14 cellular contexts compared by ENCODE assay signal in genomic region chr20:53570446-53571276, GRCh38. TPM values are rescaled to one million over a fixed set of nuclear protein-coding genes. Genes with fewer than 3 reads are reported as not detected.
A peak's percentile ranks its signal among the peaks of the same experiment; 100 is the strongest.
DNase-seq lines count a peak whose midpoint lies in the region; ATAC-seq, FAIRE-seq and TF ChIP-seq lines count a peak whose summit lies in the region.
"Had no signal": no experiment of that assay in that cellular context is flagged by ENCODE, and none has a peak within 500 bp of the region (broad histone marks: within the 10 kb centered on the region; RNA-seq: fewer than 3 reads in every experiment).

No MANE protein-coding gene starts in this region.

- CTCF ChIA-PET in HepG2 (lab: Yijun Ruan, JAX; ENCODE audit: low intra/inter-chr PET ratio, low total read pairs) = no interaction called here

- DNase-seq in natural killer cell (no peak), HepG2 (ENCODE audit: low spot score) (no peak), vagina (ENCODE audit: extremely low spot score in 2 of 2) (peak; percentile 40 to 49), NOMO-1 treated with dmso at 0.1 percent for 144 hours (lab: John Stamatoyannopoulos, UW; ENCODE audit: unreplicated experiment) (no peak), KG1 (lab: John Stamatoyannopoulos, UW) (no peak), left colon (no peak)
- no peak for DNase-seq in natural killer cell treated with Interleukin-12 subunit alpha and Interleukin-12 subunit beta and Interleukin-15 and Interleukin-18, amount 100 ng/mL, for 72 hours (ENCODE audit: low spot score)
- DNase-seq: DMS53, foreskin keratinocyte, NCI-H1048 had no signal

- peak overlapping the region; percentile 51 to 71 for H3K27ac Mint-ChIP-seq in natural killer cell
- H3K27ac Mint-ChIP-seq in natural killer cell treated with Interleukin-12 subunit alpha and Interleukin-12 subunit beta and Interleukin-15 and Interleukin-18, amount 100 ng/mL, for 72 hours = no peak overlapping the region
- peak overlapping the region; percentile 61 for H3K27ac Mint-ChIP-seq in activated T-helper 17 cell treated with anti-CD3 and anti-CD28 coated beads, Interleukin-2, amount 50 U/mL, for 72 hours

- no peak for TF ChIP-seq EP300 in HepG2 (IDR thresholded peaks at IDR 0.05; ENCODE audit: low read depth in 2 of 2, low read length in 2 of 2)
- TF ChIP-seq EP300 in HepG2 (CRISPR knock-in tag; IDR thresholded peaks at IDR 0.05; ENCODE audit: borderline replicate concordance) = no peak

- H3K4me1 ChIP-seq in HepG2 (ENCODE audit: insufficient read depth, low read length) = no peaks in the 10 kb centered on the region
- peaks cover 11% of the 10 kb centered on the region for H3K4me1 ChIP-seq in vagina
- H3K4me1 ChIP-seq: foreskin keratinocyte, tibial nerve had no signal

- peaks cover 15% of the 10 kb centered on the region for H3K36me3 Mint-ChIP-seq in natural killer cell
- H3K36me3 Mint-ChIP-seq in natural killer cell treated with Interleukin-12 subunit alpha and Interleukin-12 subunit beta and Interleukin-15 and Interleukin-18, amount 100 ng/mL, for 72 hours = peaks cover 19% of the 10 kb centered on the region
- H3K36me3 Mint-ChIP-seq in activated T-helper 17 cell treated with anti-CD3 and anti-CD28 coated beads, Interleukin-2, amount 50 U/mL, for 72 hours (ENCODE audit: low read depth) = peaks cover 100% of the 10 kb centered on the region

- H4K20me1 ChIP-seq in HepG2 (ENCODE audit: insufficient read depth, low read length) = peaks cover 37% of the 10 kb centered on the region

- H3K4me2 ChIP-seq in HepG2 (ENCODE audit: low read depth, low read length) = no peak overlapping the region

- H3K36me3 ChIP-seq in HepG2 (replicated peaks in 1 of 2; ENCODE audit: control insufficient read depth in 1 of 2, insufficient read depth in 2 of 2, low read length in 2 of 2) (peaks cover 56 to 90% of the 10 kb centered on the region in 2 experiments), vagina (peaks cover 0 to 87% of the 10 kb centered on the region in 2 donors)
- H3K36me3 ChIP-seq: ovary had no signal

- POLR2A ChIA-PET in HepG2 (lab: Yijun Ruan, JAX) = interaction anchor here (1.5 kb wide), 1 partner anchor 345 kb away, joined by 5 read pairs; no protein-coding TSS in a partner anchor

- H3K27me3 ChIP-seq in HepG2 (ENCODE audit: control insufficient read depth in 1 of 2, insufficient read depth in 2 of 2, low read length in 2 of 2) (no peaks in the 10 kb centered on the region), vagina (no peaks in the 10 kb centered on the region)
- H3K27me3 ChIP-seq: foreskin keratinocyte, ovary, tibial nerve had no signal

- peaks cover 62% of the 10 kb centered on the region for H3K79me2 ChIP-seq in HepG2 (ENCODE audit: insufficient read depth, low read length)

- no TSS peak for BruUV-seq in HepG2 (replicated peaks; lab: Mats Ljungman, UMichigan)

- TF ChIP-seq RAD21 in HepG2 (CRISPR knock-in tag; IDR thresholded peaks at IDR 0.05) = no peak

- FAIRE-seq in HepG2 (lab: Jason Lieb, UNC) = no peak

- H3K4me1 Mint-ChIP-seq in natural killer cell = peaks cover 26 to 40% of the 10 kb centered on the region in 2 donors
- H3K4me1 Mint-ChIP-seq in natural killer cell treated with Interleukin-12 subunit alpha and Interleukin-12 subunit beta and Interleukin-15 and Interleukin-18, amount 100 ng/mL, for 72 hours (ENCODE audit: low read depth in 2 of 2) = peaks cover 28 to 39% of the 10 kb centered on the region in 2 donors
- H3K4me1 Mint-ChIP-seq in activated T-helper 17 cell treated with anti-CD3 and anti-CD28 coated beads, Interleukin-2, amount 50 U/mL, for 72 hours = peaks cover 23% of the 10 kb centered on the region

- 96% methylated on average over 12 of the region's 12 CpGs for WGBS in HepG2 (ENCODE audit: low lambda C conversion rate)

- in situ Hi-C loops in HepG2 (cut with HindIII; ENCODE audit: extremely low pct_ligation_motif_present, low pct_unique_long_range_greater_than_20kb) = loop anchor here (10.0 kb wide), 3 partner anchors 494 to 634 kb away; partner anchors contain the start of gene PFDN4

- no peaks in the 10 kb centered on the region for H3K27me3 Mint-ChIP-seq in natural killer cell (ENCODE audit: low read depth in 2 of 2)
- no peaks in the 10 kb centered on the region for H3K27me3 Mint-ChIP-seq in natural killer cell treated with Interleukin-12 subunit alpha and Interleukin-12 subunit beta and Interleukin-15 and Interleukin-18, amount 100 ng/mL, for 72 hours
- H3K27me3 Mint-ChIP-seq in activated T-helper 17 cell treated with anti-CD3 and anti-CD28 coated beads, Interleukin-2, amount 50 U/mL, for 72 hours = no peaks in the 10 kb centered on the region

- H3K9me3 ChIP-seq in HepG2 (ENCODE audit: low read length) = no peaks in the 10 kb centered on the region
- H3K9me3 ChIP-seq in vagina = no peaks in the 10 kb centered on the region
- H3K9me3 ChIP-seq: ovary, tibial nerve had no signal

- TF ChIP-seq CTCF in natural killer cell (IDR thresholded peaks at IDR 0.05) = no peak
- TF ChIP-seq CTCF in HepG2 (CRISPR knock-in tag; IDR thresholded peaks at IDR 0.05) = no peak
- TF ChIP-seq CTCF in vagina (IDR thresholded peaks at IDR 0.05) = no peak

- H3K9me3 Mint-ChIP-seq in natural killer cell = no peaks in the 10 kb centered on the region
- no peaks in the 10 kb centered on the region for H3K9me3 Mint-ChIP-seq in natural killer cell treated with Interleukin-12 subunit alpha and Interleukin-12 subunit beta and Interleukin-15 and Interleukin-18, amount 100 ng/mL, for 72 hours
- no peaks in the 10 kb centered on the region for H3K9me3 Mint-ChIP-seq in activated T-helper 17 cell treated with anti-CD3 and anti-CD28 coated beads, Interleukin-2, amount 50 U/mL, for 72 hours

- H3K27ac ChIP-seq in HepG2 (ENCODE audit: extremely low read length, insufficient read depth, low read length) (no peak overlapping the region), vagina (no peak overlapping the region)
- H3K27ac ChIP-seq: foreskin keratinocyte, ovary, SK-N-MC, tibial nerve had no signal

- TF ChIP-seq POLR2A in HepG2 (IDR thresholded peaks at IDR 0.05; ENCODE audit: insufficient read depth in 1 of 2, low read depth in 2 of 2, low read length in 2 of 2) = 0 out of 4 replicates have a peak, but pooled peaks of 1 of the 2 experiments have one; percentile 20
- no peak for TF ChIP-seq POLR2A in vagina (IDR thresholded peaks at IDR 0.05)

- intact Hi-C loops in natural killer cell (cut with micrococcal nuclease) (loop anchor here (10.0 kb wide), 1 partner anchor 494 kb away; no protein-coding TSS in a partner anchor), HepG2 (cut with micrococcal nuclease; ENCODE audit: unreplicated experiment) (loop anchor here (10.0 kb wide), 1 partner anchor 534 kb away; no protein-coding TSS in a partner anchor), vagina (cut with DNase I) (no loop called here), left colon (cut with DNase I, micrococcal nuclease) (loop anchor here in 1 of 2 donors (10.0 kb wide), 1 partner anchor 484 kb away; no protein-coding TSS in a partner anchor)

- H3K9ac ChIP-seq in HepG2 (ENCODE audit: insufficient read depth, low read depth, low read length) = no peak overlapping the region

- ATAC-seq in natural killer cell = no peak
- ATAC-seq in natural killer cell treated with Interleukin-12 subunit alpha and Interleukin-12 subunit beta and Interleukin-15 and Interleukin-18, amount 100 ng/mL, for 72 hours = no peak
- ATAC-seq in activated T-helper 17 cell treated with anti-CD3 and anti-CD28 coated beads, Interleukin-2, amount 50 U/mL, for 72 hours (replicated peaks) = peak; percentile 21
- no peak for ATAC-seq in HepG2
- ATAC-seq in left colon = no peak
- ATAC-seq: foreskin keratinocyte had no signal

- no peak overlapping the region for H3K4me3 Mint-ChIP-seq in natural killer cell
- H3K4me3 Mint-ChIP-seq in natural killer cell treated with Interleukin-12 subunit alpha and Interleukin-12 subunit beta and Interleukin-15 and Interleukin-18, amount 100 ng/mL, for 72 hours = no peak overlapping the region
- no peak overlapping the region for H3K4me3 Mint-ChIP-seq in activated T-helper 17 cell treated with anti-CD3 and anti-CD28 coated beads, Interleukin-2, amount 50 U/mL, for 72 hours

- H3K4me3 ChIP-seq in HepG2 (replicated peaks in 1 of 3; ENCODE audit: insufficient read depth in 1 of 3, low read depth in 2 of 3, low read length in 3 of 3) = no peak overlapping the region
- H3K4me3 ChIP-seq in vagina = no peak overlapping the region
- H3K4me3 ChIP-seq: ovary, SK-N-MC, tibial nerve had no signal

- no peak overlapping the region for H2AFZ ChIP-seq in HepG2 (ENCODE audit: low read length)

TF ChIP-seq in HepG2, 621 proteins besides CTCF, POLR2A, EP300 and RAD21 (continues in another document):
- no peak for TF ChIP-seq ZBTB7B (CRISPR knock-in tag; IDR thresholded peaks at IDR 0.05)

RNA-seq across cellular contexts. Expression of gene ZNF217, which starts 23.0 kb away (rescaled TPM):
- total RNA-seq in natural killer cell = 10 to 100 TPM; 56.1 to 69.1 (median 59.0) TPM
- 10 to 100 TPM; 39.9 to 48.0 TPM for total RNA-seq in natural killer cell treated with Interleukin-12 subunit alpha and Interleukin-12 subunit beta and Interleukin-15 and Interleukin-18, amount 100 ng/mL, for 72 hours
- 10 to 100 TPM; 52.7 to 54.2 TPM for total RNA-seq in activated T-helper 17 cell treated with anti-CD3 and anti-CD28 coated beads, Interleukin-2, amount 50 U/mL, for 72 hours
- total RNA-seq in HepG2 (2016; rRNA removed; fragmentation: Illumina TruSeq; extraction: Trizol) = 29.8 and 65.0 TPM in 2 replicates
- total RNA-seq in HepG2 (2016; cell fraction: cytosol; rRNA removed; fragmentation: Illumina TruSeq; extraction: Trizol; ENCODE audit: low read depth) = 3.8 and 3.9 TPM in 2 replicates
- 30.1 and 52.5 TPM in 2 replicates for total RNA-seq in HepG2 (2016; cell fraction: insoluble cytoplasmic fraction; rRNA removed; fragmentation: Illumina TruSeq; extraction: Trizol)
- 17.5 and 18.9 TPM in 2 replicates for total RNA-seq in HepG2 (2016; cell fraction: membrane; rRNA removed; fragmentation: Illumina TruSeq; extraction: Trizol)
- 46.4 and 49.3 TPM in 2 replicates for total RNA-seq in HepG2 (2016; cell fraction: nucleus; rRNA removed; fragmentation: Illumina TruSeq; extraction: Trizol)
- polyA plus RNA-seq in HepG2 (2011; rRNA removed) = 22.3 and 23.7 TPM in 2 replicates
- 16.1 and 20.6 TPM in 2 replicates for polyA plus RNA-seq in HepG2 (2011; cell fraction: cytosol; rRNA removed)
- 28.1 and 34.2 TPM in 2 replicates for polyA plus RNA-seq in HepG2 (2011; cell fraction: nucleus; rRNA removed)
- polyA plus RNA-seq in HepG2 (2012) = 30.6 and 41.2 TPM in 2 replicates
- polyA plus RNA-seq in HepG2 (2016; cell fraction: cytosol; fragmentation: Illumina TruSeq; extraction: Trizol; ENCODE audit: low read depth) = 0.85 and 1.1 TPM in 2 replicates
- polyA plus RNA-seq in HepG2 (2016; cell fraction: insoluble cytoplasmic fraction; fragmentation: Illumina TruSeq; extraction: Trizol; ENCODE audit: low read depth) = 50.4 and 54.5 TPM in 2 replicates
- 5.7 and 6.3 TPM in 2 replicates for polyA plus RNA-seq in HepG2 (2016; cell fraction: membrane; fragmentation: Illumina TruSeq; extraction: Trizol; ENCODE audit: low read depth)
- polyA plus RNA-seq in HepG2 (2016; cell fraction: nucleus; fragmentation: Illumina TruSeq; extraction: Trizol; ENCODE audit: insufficient read depth, low read depth) = 66.7 and 71.5 TPM in 2 replicates
- polyA minus RNA-seq in HepG2 (2011; rRNA and poly(A)+ RNA removed; ENCODE audit: low replicate concordance) = 13.5 and 82.3 TPM in 2 replicates
- polyA minus RNA-seq in HepG2 (2011; cell fraction: cytosol; rRNA and poly(A)+ RNA removed) = 62.7 and 65.9 TPM in 2 replicates
- 63.2 and 86.3 TPM in 2 replicates for polyA minus RNA-seq in HepG2 (2011; cell fraction: nucleus; rRNA and poly(A)+ RNA removed)
- total RNA-seq in vagina = 30.4 TPM
- 10 to 100 TPM; 58.2 to 70.0 TPM for total RNA-seq in left colon

Comparison
In these comparisons a context has a peak if more than half of its experiments do, and no peak if none do; other contexts are left out.
1. H3K27ac Mint-ChIP-seq: peak in natural killer cell (2 of 2) and activated T-helper 17 cell treated with anti-CD3 and anti-CD28 coated beads, Interleukin-2, amount 50 U/mL, for 72 hours (single experiment); none in natural killer cell treated with Interleukin-12 subunit alpha and Interleukin-12 subunit beta and Interleukin-15 and Interleukin-18, amount 100 ng/mL, for 72 hours (0 of 2).
2. DNase-seq: peak in vagina (2 of 2); none in natural killer cell (single experiment), natural killer cell treated with Interleukin-12 subunit alpha and Interleukin-12 subunit beta and Interleukin-15 and Interleukin-18, amount 100 ng/mL, for 72 hours (single experiment), HepG2 (single experiment), NOMO-1 treated with dmso at 0.1 percent for 144 hours (single experiment), KG1 (single experiment) and left colon (0 of 2).